In the genomic region with DNA sequence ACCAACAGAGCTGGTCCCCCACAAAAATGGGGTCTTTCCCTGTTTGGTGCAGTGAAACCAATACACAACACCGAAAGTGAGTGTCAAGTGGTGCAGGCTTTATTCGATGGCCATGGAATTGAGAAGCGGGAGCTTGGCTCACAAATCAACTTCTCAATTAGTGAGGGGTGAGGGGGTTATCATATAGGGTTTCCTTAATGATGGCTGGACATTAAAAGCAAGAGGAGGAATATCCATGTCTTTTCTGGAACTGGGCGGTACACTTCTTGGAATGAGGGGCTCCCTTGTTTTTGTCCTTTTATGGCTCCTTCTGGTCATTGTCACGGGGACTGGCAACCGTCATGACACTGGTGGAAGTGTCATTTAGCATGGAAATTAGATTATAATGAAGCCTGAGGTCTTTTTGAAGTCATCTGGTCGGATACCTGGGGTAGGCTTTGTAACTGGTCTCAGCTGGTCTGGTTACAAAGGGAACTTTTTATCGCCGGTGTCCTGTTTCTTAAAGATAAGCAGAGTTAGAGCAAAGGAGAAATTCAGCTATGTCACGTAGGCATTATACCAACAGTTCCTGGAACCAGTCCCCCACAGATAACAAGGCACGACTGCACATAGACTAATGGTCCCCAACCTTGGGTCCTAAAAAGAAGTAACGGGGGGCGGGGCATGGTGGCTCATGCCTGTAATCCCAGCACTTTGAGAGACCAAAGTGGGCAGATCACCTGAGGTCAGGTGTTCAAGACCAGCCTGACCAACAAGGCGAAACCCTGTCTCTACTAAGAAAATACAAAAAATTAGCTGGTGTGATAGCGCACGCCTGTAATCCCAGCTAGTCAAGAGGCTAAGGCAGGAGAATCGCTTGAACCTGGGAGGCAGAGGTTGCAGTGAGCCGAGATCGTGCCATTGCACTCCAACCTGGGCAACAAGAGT, we compare ENCODE assay signal across 1 cellular context.
A peak's percentile ranks its signal among the peaks of the same experiment; 100 is the strongest.
TF ChIP-seq lines count a peak whose summit lies in the region.

No MANE protein-coding gene starts in this region.

TF ChIP-seq in K562, 482 proteins besides CTCF, POLR2A, EP300 and RAD21 (continued from another document and continues in another):
- TF ChIP-seq, protein P1, sequence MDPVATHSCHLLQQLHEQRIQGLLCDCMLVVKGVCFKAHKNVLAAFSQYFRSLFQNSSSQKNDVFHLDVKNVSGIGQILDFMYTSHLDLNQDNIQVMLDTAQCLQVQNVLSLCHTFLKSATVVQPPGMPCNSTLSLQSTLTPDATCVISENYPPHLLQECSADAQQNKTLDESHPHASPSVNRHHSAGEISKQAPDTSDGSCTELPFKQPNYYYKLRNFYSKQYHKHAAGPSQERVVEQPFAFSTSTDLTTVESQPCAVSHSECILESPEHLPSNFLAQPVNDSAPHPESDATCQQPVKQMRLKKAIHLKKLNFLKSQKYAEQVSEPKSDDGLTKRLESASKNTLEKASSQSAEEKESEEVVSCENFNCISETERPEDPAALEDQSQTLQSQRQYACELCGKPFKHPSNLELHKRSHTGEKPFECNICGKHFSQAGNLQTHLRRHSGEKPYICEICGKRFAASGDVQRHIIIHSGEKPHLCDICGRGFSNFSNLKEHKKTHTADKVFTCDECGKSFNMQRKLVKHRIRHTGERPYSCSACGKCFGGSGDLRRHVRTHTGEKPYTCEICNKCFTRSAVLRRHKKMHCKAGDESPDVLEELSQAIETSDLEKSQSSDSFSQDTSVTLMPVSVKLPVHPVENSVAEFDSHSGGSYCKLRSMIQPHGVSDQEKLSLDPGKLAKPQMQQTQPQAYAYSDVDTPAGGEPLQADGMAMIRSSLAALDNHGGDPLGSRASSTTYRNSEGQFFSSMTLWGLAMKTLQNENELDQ (CRISPR knock-in tag; IDR thresholded peaks at IDR 0.05; ENCODE audit: borderline replicate concordance): no peak
- TF ChIP-seq ZNF561 (CRISPR knock-in tag; conservative IDR thresholded peaks at IDR 0.05) (peak; percentile 58; the same call in 1 of the 2 replicates), ZNF41 (CRISPR knock-in tag; conservative IDR thresholded peaks at IDR 0.05) (peak; percentile 28; the same call in 1 of the 2 replicates), SOX6 (IDR thresholded peaks at IDR 0.05) (peak; percentile 100), OTX1 (CRISPR knock-in tag; IDR thresholded peaks at IDR 0.05) (peak; percentile 87), TEAD1 (CRISPR knock-in tag; IDR thresholded peaks at IDR 0.05) (peak; percentile 56 to 72; a peak in 3 of 4 replicates), CSDE1 (IDR thresholded peaks at IDR 0.05) (no peak), KAT8 (IDR thresholded peaks at IDR 0.05; ENCODE audit: low read depth) (no peak), ZNF263 (CRISPR knock-in tag; IDR thresholded peaks at IDR 0.05; ENCODE audit: borderline replicate concordance) (no peak), HDGF (IDR thresholded peaks at IDR 0.05) (peak; percentile 92), ZNF707 (CRISPR knock-in tag; conservative IDR thresholded peaks at IDR 0.05) (no peak), NONO (IDR thresholded peaks at IDR 0.05; ENCODE audit: low read depth in 2 of 2, low read length in 1 of 2) (no peak), PTTG1 (tag; IDR thresholded peaks at IDR 0.05; ENCODE audit: low read depth) (0 out of 2 replicates have a peak, but pooled peaks have one; percentile 13), HSF4 (CRISPR knock-in tag; IDR thresholded peaks at IDR 0.05; ENCODE audit: borderline replicate concordance) (peak; percentile 66; the same call in 1 of the 2 replicates), ZFP30 (CRISPR knock-in tag; IDR thresholded peaks at IDR 0.05; ENCODE audit: borderline replicate concordance) (no peak), SMARCE1 (IDR thresholded peaks at IDR 0.05) (peak; percentile 98), MCM5 (IDR thresholded peaks at IDR 0.05; ENCODE audit: low read depth) (no peak), BHLHE40 (IDR thresholded peaks at IDR 0.05; ENCODE audit: low read length) (peak; percentile 72)
- TF ChIP-seq, protein P2, sequence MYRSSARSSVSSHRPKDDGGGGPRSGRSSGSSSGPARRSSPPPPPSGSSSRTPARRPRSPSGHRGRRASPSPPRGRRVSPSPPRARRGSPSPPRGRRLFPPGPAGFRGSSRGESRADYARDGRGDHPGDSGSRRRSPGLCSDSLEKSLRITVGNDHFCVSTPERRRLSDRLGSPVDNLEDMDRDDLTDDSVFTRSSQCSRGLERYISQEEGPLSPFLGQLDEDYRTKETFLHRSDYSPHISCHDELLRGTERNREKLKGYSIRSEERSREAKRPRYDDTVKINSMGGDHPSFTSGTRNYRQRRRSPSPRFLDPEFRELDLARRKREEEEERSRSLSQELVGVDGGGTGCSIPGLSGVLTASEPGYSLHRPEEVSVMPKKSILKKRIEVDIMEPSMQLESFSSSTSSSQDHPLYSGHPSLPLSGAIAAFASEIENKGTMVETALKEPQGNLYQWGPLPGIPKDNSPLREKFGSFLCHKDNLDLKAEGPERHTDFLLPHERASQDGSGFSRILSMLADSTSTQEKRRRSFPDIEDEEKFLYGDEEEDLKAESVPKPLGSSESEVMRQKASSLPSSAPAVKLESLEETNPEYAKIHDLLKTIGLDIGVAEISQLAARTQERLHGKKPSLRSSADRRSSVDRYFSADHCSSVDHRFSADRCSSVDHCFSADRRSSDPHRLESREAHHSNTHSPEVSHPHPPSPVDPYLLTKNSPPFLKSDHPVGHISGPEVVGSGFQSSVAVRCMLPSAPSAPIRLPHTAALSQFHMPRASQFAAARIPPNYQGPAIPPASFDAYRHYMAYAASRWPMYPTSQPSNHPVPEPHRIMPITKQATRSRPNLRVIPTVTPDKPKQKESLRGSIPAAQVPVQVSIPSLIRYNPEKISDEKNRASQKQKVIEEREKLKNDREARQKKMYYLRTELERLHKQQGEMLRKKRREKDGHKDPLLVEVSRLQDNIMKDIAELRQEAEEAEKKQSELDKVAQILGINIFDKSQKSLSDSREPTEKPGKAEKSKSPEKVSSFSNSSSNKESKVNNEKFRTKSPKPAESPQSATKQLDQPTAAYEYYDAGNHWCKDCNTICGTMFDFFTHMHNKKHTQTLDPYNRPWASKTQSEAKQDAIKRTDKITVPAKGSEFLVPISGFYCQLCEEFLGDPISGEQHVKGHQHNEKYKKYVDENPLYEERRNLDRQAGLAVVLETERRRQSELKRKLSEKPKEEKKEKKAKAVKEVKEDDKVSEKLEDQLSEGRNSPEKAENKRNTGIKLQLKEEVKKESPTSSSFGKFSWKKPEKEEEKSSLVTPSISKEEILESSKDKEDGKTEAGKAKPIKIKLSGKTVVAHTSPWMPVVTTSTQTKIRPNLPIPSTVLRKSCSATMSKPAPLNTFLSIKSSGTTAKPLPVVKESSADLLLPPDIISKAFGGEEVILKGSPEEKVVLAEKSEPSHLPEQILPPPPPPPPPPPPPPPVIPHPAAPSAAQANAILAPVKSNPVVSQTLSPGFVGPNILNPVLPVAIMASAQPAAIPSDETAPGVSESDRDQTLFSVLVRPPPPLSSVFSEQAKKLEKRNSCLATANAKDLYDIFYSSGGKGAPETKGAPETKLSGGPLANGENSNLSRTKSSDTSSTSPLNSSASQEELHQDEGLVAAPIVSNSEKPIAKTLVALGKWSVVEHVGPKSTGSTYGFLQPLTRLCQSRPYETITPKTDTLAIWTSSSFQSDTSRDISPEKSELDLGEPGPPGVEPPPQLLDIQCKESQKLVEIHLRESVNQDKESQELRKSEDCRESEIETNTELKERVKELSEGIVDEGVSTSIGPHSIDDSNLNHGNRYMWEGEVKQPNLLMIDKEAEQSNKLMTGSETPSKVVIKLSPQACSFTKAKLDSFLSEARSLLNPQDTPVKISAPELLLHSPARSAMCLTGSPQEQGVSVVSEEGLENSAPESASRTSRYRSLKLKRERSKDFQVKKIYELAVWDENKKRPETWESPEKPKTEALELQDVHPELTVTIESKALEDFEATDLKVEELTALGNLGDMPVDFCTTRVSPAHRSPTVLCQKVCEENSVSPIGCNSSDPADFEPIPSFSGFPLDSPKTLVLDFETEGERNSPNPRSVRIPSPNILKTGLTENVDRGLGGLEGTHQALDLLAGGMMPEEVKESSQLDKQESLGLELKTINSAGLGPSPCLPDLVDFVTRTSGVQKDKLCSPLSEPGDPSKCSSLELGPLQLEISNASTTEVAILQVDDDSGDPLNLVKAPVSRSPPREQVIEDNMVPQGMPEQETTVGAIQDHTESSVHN (IDR thresholded peaks at IDR 0.05; ENCODE audit: borderline replicate concordance in 1 of 2, low read depth in 1 of 2): peak in 1 of 2 experiments; percentile 82; a peak in 2 of 4 replicates
- TF ChIP-seq, protein P3, sequence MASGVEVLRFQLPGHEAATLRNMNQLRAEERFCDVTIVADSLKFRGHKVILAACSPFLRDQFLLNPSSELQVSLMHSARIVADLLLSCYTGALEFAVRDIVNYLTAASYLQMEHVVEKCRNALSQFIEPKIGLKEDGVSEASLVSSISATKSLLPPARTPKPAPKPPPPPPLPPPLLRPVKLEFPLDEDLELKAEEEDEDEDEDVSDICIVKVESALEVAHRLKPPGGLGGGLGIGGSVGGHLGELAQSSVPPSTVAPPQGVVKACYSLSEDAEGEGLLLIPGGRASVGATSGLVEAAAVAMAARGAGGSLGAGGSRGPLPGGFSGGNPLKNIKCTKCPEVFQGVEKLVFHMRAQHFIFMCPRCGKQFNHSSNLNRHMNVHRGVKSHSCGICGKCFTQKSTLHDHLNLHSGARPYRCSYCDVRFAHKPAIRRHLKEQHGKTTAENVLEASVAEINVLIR (CRISPR knock-in tag; IDR thresholded peaks at IDR 0.05): peak; percentile 54
- TF ChIP-seq, protein P4, sequence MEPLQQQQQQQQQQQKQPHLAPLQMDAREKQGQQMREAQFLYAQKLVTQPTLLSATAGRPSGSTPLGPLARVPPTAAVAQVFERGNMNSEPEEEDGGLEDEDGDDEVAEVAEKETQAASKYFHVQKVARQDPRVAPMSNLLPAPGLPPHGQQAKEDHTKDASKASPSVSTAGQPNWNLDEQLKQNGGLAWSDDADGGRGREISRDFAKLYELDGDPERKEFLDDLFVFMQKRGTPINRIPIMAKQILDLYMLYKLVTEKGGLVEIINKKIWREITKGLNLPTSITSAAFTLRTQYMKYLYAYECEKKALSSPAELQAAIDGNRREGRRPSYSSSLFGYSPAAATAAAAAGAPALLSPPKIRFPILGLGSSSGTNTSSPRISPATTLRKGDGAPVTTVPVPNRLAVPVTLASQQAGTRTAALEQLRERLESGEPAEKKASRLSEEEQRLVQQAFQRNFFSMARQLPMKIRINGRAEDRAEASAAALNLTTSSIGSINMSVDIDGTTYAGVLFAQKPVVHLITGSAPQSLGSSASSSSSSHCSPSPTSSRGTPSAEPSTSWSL (CRISPR knock-in tag; IDR thresholded peaks at IDR 0.05; ENCODE audit: borderline replicate concordance): no peak
- TF ChIP-seq, protein P5, sequence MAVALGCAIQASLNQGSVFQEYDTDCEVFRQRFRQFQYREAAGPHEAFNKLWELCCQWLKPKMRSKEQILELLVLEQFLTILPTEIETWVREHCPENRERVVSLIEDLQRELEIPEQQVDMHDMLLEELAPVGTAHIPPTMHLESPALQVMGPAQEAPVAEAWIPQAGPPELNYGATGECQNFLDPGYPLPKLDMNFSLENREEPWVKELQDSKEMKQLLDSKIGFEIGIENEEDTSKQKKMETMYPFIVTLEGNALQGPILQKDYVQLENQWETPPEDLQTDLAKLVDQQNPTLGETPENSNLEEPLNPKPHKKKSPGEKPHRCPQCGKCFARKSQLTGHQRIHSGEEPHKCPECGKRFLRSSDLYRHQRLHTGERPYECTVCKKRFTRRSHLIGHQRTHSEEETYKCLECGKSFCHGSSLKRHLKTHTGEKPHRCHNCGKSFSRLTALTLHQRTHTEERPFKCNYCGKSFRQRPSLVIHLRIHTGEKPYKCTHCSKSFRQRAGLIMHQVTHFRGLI (CRISPR knock-in tag; IDR thresholded peaks at IDR 0.05): peak; percentile 50; the same call in 1 of the 2 replicates
- TF ChIP-seq, protein P6, sequence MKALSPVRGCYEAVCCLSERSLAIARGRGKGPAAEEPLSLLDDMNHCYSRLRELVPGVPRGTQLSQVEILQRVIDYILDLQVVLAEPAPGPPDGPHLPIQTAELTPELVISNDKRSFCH (CRISPR knock-in tag; IDR thresholded peaks at IDR 0.05): no peak
- TF ChIP-seq, protein P6 (tag; IDR thresholded peaks at IDR 0.05): peak; percentile 94
- TF ChIP-seq, protein P7, sequence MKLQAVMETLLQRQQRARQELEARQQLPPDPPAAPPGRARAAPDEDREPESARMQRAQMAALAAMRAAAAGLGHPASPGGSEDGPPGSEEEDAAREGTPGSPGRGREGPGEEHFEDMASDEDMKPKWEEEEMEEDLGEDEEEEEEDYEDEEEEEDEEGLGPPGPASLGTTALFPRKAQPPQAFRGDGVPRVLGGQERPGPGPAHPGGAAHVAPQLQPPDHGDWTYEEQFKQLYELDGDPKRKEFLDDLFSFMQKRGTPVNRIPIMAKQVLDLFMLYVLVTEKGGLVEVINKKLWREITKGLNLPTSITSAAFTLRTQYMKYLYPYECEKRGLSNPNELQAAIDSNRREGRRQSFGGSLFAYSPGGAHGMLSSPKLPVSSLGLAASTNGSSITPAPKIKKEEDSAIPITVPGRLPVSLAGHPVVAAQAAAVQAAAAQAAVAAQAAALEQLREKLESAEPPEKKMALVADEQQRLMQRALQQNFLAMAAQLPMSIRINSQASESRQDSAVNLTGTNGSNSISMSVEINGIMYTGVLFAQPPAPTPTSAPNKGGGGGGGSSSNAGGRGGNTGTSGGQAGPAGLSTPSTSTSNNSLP (IDR thresholded peaks at IDR 0.05; ENCODE audit: borderline replicate concordance, low read depth, low read length): peak; percentile 94
- TF ChIP-seq, protein P8, sequence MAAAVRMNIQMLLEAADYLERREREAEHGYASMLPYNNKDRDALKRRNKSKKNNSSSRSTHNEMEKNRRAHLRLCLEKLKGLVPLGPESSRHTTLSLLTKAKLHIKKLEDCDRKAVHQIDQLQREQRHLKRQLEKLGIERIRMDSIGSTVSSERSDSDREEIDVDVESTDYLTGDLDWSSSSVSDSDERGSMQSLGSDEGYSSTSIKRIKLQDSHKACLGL (CRISPR knock-in tag; IDR thresholded peaks at IDR 0.05; ENCODE audit: borderline replicate concordance, poor library complexity, severe bottlenecking): no peak
- TF ChIP-seq, protein P9, sequence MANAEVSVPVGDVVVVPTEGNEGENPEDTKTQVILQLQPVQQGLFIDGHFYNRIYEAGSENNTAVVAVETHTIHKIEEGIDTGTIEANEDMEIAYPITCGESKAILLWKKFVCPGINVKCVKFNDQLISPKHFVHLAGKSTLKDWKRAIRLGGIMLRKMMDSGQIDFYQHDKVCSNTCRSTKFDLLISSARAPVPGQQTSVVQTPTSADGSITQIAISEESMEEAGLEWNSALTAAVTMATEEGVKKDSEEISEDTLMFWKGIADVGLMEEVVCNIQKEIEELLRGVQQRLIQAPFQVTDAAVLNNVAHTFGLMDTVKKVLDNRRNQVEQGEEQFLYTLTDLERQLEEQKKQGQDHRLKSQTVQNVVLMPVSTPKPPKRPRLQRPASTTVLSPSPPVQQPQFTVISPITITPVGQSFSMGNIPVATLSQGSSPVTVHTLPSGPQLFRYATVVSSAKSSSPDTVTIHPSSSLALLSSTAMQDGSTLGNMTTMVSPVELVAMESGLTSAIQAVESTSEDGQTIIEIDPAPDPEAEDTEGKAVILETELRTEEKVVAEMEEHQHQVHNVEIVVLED (CRISPR knock-in tag; IDR thresholded peaks at IDR 0.05): no peak
- TF ChIP-seq, protein P10, sequence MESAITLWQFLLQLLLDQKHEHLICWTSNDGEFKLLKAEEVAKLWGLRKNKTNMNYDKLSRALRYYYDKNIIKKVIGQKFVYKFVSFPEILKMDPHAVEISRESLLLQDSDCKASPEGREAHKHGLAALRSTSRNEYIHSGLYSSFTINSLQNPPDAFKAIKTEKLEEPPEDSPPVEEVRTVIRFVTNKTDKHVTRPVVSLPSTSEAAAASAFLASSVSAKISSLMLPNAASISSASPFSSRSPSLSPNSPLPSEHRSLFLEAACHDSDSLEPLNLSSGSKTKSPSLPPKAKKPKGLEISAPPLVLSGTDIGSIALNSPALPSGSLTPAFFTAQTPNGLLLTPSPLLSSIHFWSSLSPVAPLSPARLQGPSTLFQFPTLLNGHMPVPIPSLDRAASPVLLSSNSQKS (CRISPR knock-in tag; IDR thresholded peaks at IDR 0.05): no peak; the same call in none of the 2 replicates
